Comparison of ENCODE assay signal across 4 cellular contexts in the genomic region with DNA sequence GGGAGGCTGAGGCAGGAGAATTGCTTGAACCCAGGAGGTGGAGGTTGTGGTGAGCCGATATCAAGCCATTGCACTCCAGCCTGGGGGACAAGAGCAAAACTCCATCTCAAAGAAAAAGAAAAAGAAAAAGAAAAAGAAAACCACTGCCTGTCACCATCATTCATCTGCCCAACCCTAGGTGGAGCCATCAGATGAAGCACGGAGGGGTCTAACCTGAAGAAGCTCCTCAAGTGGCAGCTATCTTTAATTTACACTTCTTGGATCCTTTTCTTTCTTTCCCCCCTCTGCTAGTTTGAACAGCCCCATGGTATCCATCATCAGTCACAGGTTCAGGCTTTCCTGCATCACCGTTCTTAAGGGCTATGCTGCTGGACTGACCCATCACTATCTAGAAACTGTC.
A peak's percentile ranks its signal among the peaks of the same experiment; 100 is the strongest.
TF ChIP-seq lines count a peak whose summit lies in the region.

No MANE protein-coding gene starts in this region.

TF ChIP-seq in SK-N-SH, 30 proteins besides CTCF, POLR2A, EP300 and RAD21 (continued from another document and continues in another):
- TF ChIP-seq MEF2A (IDR thresholded peaks at IDR 0.05; ENCODE audit: borderline replicate concordance, low read depth) (no peak), GATA2 (CRISPR knock-in tag; IDR thresholded peaks at IDR 0.05) (no peak), CHD2 (IDR thresholded peaks at IDR 0.05; ENCODE audit: low read length, partially characterized antibody) (no peak), TAF1 (IDR thresholded peaks at IDR 0.05; ENCODE audit: borderline replicate concordance, low read depth, low read length) (no peak), YY1 (IDR thresholded peaks at IDR 0.05; ENCODE audit: low read depth) (no peak), POLR2AphosphoS5 (IDR thresholded peaks at IDR 0.05; ENCODE audit: low read depth, low read length) (no peak), TEAD4 (IDR thresholded peaks at IDR 0.05; ENCODE audit: borderline replicate concordance, insufficient read depth) (no peak), NFIC (IDR thresholded peaks at IDR 0.05; ENCODE audit: borderline replicate concordance) (no peak), MXI1 (IDR thresholded peaks at IDR 0.05; ENCODE audit: low read depth, low read length) (no peak)
- TF ChIP-seq, protein P1, sequence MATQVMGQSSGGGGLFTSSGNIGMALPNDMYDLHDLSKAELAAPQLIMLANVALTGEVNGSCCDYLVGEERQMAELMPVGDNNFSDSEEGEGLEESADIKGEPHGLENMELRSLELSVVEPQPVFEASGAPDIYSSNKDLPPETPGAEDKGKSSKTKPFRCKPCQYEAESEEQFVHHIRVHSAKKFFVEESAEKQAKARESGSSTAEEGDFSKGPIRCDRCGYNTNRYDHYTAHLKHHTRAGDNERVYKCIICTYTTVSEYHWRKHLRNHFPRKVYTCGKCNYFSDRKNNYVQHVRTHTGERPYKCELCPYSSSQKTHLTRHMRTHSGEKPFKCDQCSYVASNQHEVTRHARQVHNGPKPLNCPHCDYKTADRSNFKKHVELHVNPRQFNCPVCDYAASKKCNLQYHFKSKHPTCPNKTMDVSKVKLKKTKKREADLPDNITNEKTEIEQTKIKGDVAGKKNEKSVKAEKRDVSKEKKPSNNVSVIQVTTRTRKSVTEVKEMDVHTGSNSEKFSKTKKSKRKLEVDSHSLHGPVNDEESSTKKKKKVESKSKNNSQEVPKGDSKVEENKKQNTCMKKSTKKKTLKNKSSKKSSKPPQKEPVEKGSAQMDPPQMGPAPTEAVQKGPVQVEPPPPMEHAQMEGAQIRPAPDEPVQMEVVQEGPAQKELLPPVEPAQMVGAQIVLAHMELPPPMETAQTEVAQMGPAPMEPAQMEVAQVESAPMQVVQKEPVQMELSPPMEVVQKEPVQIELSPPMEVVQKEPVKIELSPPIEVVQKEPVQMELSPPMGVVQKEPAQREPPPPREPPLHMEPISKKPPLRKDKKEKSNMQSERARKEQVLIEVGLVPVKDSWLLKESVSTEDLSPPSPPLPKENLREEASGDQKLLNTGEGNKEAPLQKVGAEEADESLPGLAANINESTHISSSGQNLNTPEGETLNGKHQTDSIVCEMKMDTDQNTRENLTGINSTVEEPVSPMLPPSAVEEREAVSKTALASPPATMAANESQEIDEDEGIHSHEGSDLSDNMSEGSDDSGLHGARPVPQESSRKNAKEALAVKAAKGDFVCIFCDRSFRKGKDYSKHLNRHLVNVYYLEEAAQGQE (IDR thresholded peaks at IDR 0.05; ENCODE audit: low read depth, low read length) = no peak
- TF ChIP-seq, protein P2, sequence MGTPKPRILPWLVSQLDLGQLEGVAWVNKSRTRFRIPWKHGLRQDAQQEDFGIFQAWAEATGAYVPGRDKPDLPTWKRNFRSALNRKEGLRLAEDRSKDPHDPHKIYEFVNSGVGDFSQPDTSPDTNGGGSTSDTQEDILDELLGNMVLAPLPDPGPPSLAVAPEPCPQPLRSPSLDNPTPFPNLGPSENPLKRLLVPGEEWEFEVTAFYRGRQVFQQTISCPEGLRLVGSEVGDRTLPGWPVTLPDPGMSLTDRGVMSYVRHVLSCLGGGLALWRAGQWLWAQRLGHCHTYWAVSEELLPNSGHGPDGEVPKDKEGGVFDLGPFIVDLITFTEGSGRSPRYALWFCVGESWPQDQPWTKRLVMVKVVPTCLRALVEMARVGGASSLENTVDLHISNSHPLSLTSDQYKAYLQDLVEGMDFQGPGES (IDR thresholded peaks at IDR 0.05; ENCODE audit: low read depth, low read length) = no peak

TF ChIP-seq in SK-N-SH treated with all-trans-retinoic acid at 6 μM for 48 hours, 23 proteins besides CTCF, POLR2A, EP300 and RAD21 (continued from another document):
- no peak for TF ChIP-seq TOX (CRISPR knock-in tag; IDR thresholded peaks at IDR 0.05; ENCODE audit: borderline replicate concordance)
- TF ChIP-seq ZC3H10 (CRISPR knock-in tag; IDR thresholded peaks at IDR 0.05) = no peak
- TF ChIP-seq GLIS3 (CRISPR knock-in tag; IDR thresholded peaks at IDR 0.05) = no peak
- no peak for TF ChIP-seq ESRRG (CRISPR knock-in tag; IDR thresholded peaks at IDR 0.05)
- TF ChIP-seq PPARA (CRISPR knock-in tag; IDR thresholded peaks at IDR 0.05; ENCODE audit: borderline replicate concordance) = no peak
- TF ChIP-seq ZNF565 (CRISPR knock-in tag; conservative IDR thresholded peaks at IDR 0.05; ENCODE audit: low read depth) = no peak
- TF ChIP-seq, protein P3, sequence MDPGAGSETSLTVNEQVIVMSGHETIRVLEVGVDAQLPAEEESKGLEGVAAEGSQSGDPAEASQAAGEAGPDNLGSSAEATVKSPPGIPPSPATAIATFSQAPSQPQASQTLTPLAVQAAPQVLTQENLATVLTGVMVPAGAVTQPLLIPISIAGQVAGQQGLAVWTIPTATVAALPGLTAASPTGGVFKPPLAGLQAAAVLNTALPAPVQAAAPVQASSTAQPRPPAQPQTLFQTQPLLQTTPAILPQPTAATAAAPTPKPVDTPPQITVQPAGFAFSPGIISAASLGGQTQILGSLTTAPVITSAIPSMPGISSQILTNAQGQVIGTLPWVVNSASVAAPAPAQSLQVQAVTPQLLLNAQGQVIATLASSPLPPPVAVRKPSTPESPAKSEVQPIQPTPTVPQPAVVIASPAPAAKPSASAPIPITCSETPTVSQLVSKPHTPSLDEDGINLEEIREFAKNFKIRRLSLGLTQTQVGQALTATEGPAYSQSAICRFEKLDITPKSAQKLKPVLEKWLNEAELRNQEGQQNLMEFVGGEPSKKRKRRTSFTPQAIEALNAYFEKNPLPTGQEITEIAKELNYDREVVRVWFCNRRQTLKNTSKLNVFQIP (CRISPR knock-in tag; IDR thresholded peaks at IDR 0.05; ENCODE audit: borderline replicate concordance, low read depth) = no peak
- no peak for TF ChIP-seq OSR1 (CRISPR knock-in tag; IDR thresholded peaks at IDR 0.05)
- no peak for TF ChIP-seq ZNF8 (CRISPR knock-in tag; IDR thresholded peaks at IDR 0.05)
- no peak for TF ChIP-seq CSDC2 (CRISPR knock-in tag; IDR thresholded peaks at IDR 0.05)
- TF ChIP-seq, protein P4, sequence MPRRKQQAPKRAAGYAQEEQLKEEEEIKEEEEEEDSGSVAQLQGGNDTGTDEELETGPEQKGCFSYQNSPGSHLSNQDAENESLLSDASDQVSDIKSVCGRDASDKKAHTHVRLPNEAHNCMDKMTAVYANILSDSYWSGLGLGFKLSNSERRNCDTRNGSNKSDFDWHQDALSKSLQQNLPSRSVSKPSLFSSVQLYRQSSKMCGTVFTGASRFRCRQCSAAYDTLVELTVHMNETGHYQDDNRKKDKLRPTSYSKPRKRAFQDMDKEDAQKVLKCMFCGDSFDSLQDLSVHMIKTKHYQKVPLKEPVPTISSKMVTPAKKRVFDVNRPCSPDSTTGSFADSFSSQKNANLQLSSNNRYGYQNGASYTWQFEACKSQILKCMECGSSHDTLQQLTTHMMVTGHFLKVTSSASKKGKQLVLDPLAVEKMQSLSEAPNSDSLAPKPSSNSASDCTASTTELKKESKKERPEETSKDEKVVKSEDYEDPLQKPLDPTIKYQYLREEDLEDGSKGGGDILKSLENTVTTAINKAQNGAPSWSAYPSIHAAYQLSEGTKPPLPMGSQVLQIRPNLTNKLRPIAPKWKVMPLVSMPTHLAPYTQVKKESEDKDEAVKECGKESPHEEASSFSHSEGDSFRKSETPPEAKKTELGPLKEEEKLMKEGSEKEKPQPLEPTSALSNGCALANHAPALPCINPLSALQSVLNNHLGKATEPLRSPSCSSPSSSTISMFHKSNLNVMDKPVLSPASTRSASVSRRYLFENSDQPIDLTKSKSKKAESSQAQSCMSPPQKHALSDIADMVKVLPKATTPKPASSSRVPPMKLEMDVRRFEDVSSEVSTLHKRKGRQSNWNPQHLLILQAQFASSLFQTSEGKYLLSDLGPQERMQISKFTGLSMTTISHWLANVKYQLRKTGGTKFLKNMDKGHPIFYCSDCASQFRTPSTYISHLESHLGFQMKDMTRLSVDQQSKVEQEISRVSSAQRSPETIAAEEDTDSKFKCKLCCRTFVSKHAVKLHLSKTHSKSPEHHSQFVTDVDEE (CRISPR knock-in tag; IDR thresholded peaks at IDR 0.05) = no peak

TF ChIP-seq in HEK293, 187 proteins besides CTCF, POLR2A, EP300 and RAD21 (continued from another document):
- TF ChIP-seq, protein P5, sequence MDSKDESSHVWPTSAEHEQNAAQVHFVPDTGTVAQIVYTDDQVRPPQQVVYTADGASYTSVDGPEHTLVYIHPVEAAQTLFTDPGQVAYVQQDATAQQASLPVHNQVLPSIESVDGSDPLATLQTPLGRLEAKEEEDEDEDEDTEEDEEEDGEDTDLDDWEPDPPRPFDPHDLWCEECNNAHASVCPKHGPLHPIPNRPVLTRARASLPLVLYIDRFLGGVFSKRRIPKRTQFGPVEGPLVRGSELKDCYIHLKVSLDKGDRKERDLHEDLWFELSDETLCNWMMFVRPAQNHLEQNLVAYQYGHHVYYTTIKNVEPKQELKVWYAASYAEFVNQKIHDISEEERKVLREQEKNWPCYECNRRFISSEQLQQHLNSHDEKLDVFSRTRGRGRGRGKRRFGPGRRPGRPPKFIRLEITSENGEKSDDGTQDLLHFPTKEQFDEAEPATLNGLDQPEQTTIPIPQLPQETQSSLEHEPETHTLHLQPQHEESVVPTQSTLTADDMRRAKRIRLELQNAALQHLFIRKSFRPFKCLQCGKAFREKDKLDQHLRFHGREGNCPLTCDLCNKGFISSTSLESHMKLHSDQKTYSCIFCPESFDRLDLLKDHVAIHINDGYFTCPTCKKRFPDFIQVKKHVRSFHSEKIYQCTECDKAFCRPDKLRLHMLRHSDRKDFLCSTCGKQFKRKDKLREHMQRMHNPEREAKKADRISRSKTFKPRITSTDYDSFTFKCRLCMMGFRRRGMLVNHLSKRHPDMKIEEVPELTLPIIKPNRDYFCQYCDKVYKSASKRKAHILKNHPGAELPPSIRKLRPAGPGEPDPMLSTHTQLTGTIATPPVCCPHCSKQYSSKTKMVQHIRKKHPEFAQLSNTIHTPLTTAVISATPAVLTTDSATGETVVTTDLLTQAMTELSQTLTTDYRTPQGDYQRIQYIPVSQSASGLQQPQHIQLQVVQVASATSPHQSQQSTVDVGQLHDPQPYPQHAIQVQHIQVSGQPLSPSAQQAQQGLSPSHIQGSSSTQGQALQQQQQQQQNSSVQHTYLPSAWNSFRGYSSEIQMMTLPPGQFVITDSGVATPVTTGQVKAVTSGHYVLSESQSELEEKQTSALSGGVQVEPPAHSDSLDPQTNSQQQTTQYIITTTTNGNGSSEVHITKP (tag by site-specific recombination; IDR thresholded peaks at IDR 0.05) = 0 out of 2 replicates have a peak, but pooled peaks have one; percentile 22

TF ChIP-seq in WTC11, 78 proteins besides CTCF, POLR2A, EP300 and RAD21 (continued from another document):
- TF ChIP-seq, protein P6, sequence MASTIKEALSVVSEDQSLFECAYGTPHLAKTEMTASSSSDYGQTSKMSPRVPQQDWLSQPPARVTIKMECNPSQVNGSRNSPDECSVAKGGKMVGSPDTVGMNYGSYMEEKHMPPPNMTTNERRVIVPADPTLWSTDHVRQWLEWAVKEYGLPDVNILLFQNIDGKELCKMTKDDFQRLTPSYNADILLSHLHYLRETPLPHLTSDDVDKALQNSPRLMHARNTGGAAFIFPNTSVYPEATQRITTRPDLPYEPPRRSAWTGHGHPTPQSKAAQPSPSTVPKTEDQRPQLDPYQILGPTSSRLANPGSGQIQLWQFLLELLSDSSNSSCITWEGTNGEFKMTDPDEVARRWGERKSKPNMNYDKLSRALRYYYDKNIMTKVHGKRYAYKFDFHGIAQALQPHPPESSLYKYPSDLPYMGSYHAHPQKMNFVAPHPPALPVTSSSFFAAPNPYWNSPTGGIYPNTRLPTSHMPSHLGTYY (CRISPR knock-in tag; IDR thresholded peaks at IDR 0.05) = no peak
- TF ChIP-seq JAZF1 (CRISPR knock-in tag; IDR thresholded peaks at IDR 0.05) (no peak), TEAD4 (CRISPR knock-in tag; IDR thresholded peaks at IDR 0.05) (no peak), ZNF396 (CRISPR knock-in tag; IDR thresholded peaks at IDR 0.05; ENCODE audit: borderline replicate concordance) (no peak), SMAD4 (CRISPR knock-in tag; IDR thresholded peaks at IDR 0.05) (no peak)
- TF ChIP-seq, protein P7, sequence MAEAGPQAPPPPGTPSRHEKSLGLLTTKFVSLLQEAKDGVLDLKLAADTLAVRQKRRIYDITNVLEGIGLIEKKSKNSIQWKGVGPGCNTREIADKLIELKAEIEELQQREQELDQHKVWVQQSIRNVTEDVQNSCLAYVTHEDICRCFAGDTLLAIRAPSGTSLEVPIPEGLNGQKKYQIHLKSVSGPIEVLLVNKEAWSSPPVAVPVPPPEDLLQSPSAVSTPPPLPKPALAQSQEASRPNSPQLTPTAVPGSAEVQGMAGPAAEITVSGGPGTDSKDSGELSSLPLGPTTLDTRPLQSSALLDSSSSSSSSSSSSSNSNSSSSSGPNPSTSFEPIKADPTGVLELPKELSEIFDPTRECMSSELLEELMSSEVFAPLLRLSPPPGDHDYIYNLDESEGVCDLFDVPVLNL (CRISPR knock-in tag; IDR thresholded peaks at IDR 0.05; ENCODE audit: borderline replicate concordance, low read depth) = no peak
- TF ChIP-seq, protein P8, sequence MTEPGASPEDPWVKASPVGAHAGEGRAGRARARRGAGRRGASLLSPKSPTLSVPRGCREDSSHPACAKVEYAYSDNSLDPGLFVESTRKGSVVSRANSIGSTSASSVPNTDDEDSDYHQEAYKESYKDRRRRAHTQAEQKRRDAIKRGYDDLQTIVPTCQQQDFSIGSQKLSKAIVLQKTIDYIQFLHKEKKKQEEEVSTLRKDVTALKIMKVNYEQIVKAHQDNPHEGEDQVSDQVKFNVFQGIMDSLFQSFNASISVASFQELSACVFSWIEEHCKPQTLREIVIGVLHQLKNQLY (CRISPR knock-in tag; IDR thresholded peaks at IDR 0.05) = no peak
